Comparison of ENCODE assay signal across 14 cellular contexts in the genomic region with DNA sequence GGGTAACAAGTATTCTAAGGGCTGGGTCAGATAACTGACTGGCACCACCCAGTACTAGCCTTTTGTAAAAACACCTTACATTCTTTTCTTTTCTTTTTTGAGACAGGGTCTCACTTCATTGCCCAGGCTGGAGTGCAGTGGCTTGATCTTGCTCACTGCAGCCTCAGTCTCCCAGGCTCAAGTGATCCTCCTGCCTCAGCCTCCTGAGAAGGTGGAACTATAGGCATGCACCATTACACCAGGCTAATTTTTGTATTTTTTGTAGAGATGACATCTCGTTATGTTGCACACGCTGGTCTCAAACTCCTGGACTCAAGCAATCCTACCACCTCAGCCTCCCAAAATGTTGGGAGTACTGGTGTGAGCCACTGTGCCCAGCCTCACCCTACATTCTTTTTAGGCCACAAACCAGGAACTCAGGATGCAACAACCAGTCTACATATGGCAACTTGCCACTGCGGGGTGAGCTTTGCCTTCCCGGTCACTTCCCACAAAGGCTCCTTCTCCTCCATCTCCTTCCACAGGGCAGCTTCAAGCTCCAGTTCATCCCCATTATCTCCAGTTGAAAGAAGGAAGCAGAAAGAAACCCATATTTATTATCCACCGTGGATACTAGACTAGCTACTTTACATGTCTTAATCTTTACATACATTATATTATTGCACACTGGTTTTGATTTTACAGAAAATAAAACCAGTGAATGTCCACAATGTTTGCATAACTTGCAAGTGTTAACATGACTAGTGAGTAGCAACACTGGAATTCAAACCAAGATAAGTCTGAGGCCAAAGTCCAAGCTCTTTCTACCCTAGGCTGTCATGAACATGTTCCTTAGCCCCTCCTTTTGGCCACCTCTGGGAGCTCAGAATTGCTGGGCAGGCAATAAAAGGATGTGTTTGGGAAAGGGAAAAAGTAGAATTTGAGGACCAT. TPM values are rescaled to one million over a fixed set of nuclear protein-coding genes. Genes with fewer than 3 reads are reported as not detected.
DNase-seq lines count a peak whose midpoint lies in the region; ATAC-seq, FAIRE-seq and TF ChIP-seq lines count a peak whose summit lies in the region.
"Had no signal": no experiment of that assay in that cellular context is flagged by ENCODE, and none has a peak within 500 bp of the region (broad histone marks: within the 10 kb centered on the region; RNA-seq: fewer than 3 reads in every experiment).

No MANE protein-coding gene starts in this region.

- CTCF ChIA-PET in AG04449 (lab: Yijun Ruan, JAX) (interaction anchor here (0.9 to 1.4 kb wide), 4 partner anchors 11 to 81 kb away, joined by 3 to 6 read pairs (median 4); no protein-coding TSS in a partner anchor), HepG2 (lab: Yijun Ruan, JAX; ENCODE audit: low intra/inter-chr PET ratio, low total read pairs) (interaction anchor here (1.2 to 1.8 kb wide), 3 partner anchors 24 to 168 kb away, joined by 3 to 6 read pairs (median 6); partner anchors contain the start of gene AP1S3)

- 13% methylated on average over 5 of the region's 5 CpGs for WGBS in HepG2 (ENCODE audit: low lambda C conversion rate)

- H3K4me2 ChIP-seq in HepG2 (ENCODE audit: low read depth, low read length), result peak overlapping the region; percentile 43
- H3K4me2 ChIP-seq: KMS-11 had no signal

- H3K4me1 Mint-ChIP-seq in activated T-helper 1 cell treated with anti-CD3 and anti-CD28 coated beads, Interleukin-12 subunit alpha, Interleukin-12 subunit beta, Interleukin-2, Interleukin-4 antibody, amounts not matched to agents 30 ng/mL and 10 ng/mL and 1 ng/mL, durations not matched to agents 14 hours and 24 hours and 36 hours (ENCODE audit: low read depth), result peaks cover 16% of the 10 kb centered on the region
- peaks cover 5% of the 10 kb centered on the region for H3K4me1 Mint-ChIP-seq in mesothelial cell of epicardium

- FAIRE-seq in HepG2 (lab: Jason Lieb, UNC), result peak; percentile 84

- H4K20me1 ChIP-seq in HepG2 (ENCODE audit: insufficient read depth, low read length), result no peaks in the 10 kb centered on the region

- POLR2A ChIA-PET in AG04449 (lab: Yijun Ruan, JAX) (no interaction called here), HepG2 (lab: Yijun Ruan, JAX) (interaction anchor here (0.7 to 2.2 kb wide), 13 partner anchors 8 to 101 kb away, joined by 3 to 25 read pairs (median 5); partner anchors contain the start of genes AP1S3, MRPL44 and WDFY1)

- H2AFZ ChIP-seq in HepG2 (ENCODE audit: low read length), result no peak overlapping the region

- H3K27ac ChIP-seq in HepG2 (ENCODE audit: extremely low read length, insufficient read depth, low read length) (peak overlapping the region; percentile 59), ascending aorta (no peak overlapping the region)
- H3K27ac ChIP-seq: KMS-11 had no signal

- H3K27ac Mint-ChIP-seq in activated T-helper 1 cell treated with anti-CD3 and anti-CD28 coated beads, Interleukin-12 subunit alpha, Interleukin-12 subunit beta, Interleukin-2, Interleukin-4 antibody, amounts not matched to agents 30 ng/mL and 10 ng/mL and 1 ng/mL, durations not matched to agents 14 hours and 24 hours and 36 hours, result no peak overlapping the region
- no peak overlapping the region for H3K27ac Mint-ChIP-seq in mesothelial cell of epicardium
- H3K27ac Mint-ChIP-seq: CD4-positive, alpha-beta T cell; stimulated activated effector memory CD8-positive, alpha-beta T cell treated with anti-CD3 and anti-CD28 coated beads, Interleukin-12 subunit alpha, Interleukin-12 subunit beta, amount 100 ng/mL, for 72 hours had no signal

- H3K36me3 ChIP-seq in HepG2 (replicated peaks in 1 of 2; ENCODE audit: control insufficient read depth in 1 of 2, insufficient read depth in 2 of 2, low read length in 2 of 2) (no peaks in the 10 kb centered on the region), ascending aorta (no peaks in the 10 kb centered on the region)

- TF ChIP-seq EP300 in HepG2 (IDR thresholded peaks at IDR 0.05; ENCODE audit: low read depth in 2 of 2, low read length in 2 of 2) (peak; percentile 62 to 89; a peak in 3 of 4 replicates), HepG2 (CRISPR knock-in tag; IDR thresholded peaks at IDR 0.05; ENCODE audit: borderline replicate concordance) (peak; percentile 68; the same call in 1 of the 2 replicates)

- H3K4me1 ChIP-seq in HepG2 (ENCODE audit: insufficient read depth, low read length), result peaks cover 29% of the 10 kb centered on the region
- H3K4me1 ChIP-seq in ascending aorta, result no peaks in the 10 kb centered on the region

- H3K9ac ChIP-seq in HepG2 (ENCODE audit: insufficient read depth, low read depth, low read length), result peak overlapping the region; percentile 9; the same call in 1 of the 2 replicates
- H3K9ac ChIP-seq: KMS-11 had no signal

- peaks cover 9% of the 10 kb centered on the region for H3K36me3 Mint-ChIP-seq in activated T-helper 1 cell treated with anti-CD3 and anti-CD28 coated beads, Interleukin-12 subunit alpha, Interleukin-12 subunit beta, Interleukin-2, Interleukin-4 antibody, amounts not matched to agents 30 ng/mL and 10 ng/mL and 1 ng/mL, durations not matched to agents 14 hours and 24 hours and 36 hours (ENCODE audit: low read depth)
- no peaks in the 10 kb centered on the region for H3K36me3 Mint-ChIP-seq in mesothelial cell of epicardium
- H3K36me3 Mint-ChIP-seq: stimulated activated effector memory CD8-positive, alpha-beta T cell treated with anti-CD3 and anti-CD28 coated beads, Interleukin-12 subunit alpha, Interleukin-12 subunit beta, amount 100 ng/mL, for 72 hours had no signal

- intact Hi-C loops in HepG2 (cut with micrococcal nuclease; ENCODE audit: unreplicated experiment) (loop anchor here (1.0 to 2.0 kb wide), 5 partner anchors 24 to 186 kb away; partner anchors contain the start of gene AP1S3), ascending aorta (cut with DNase I) (no loop called here)
- intact Hi-C loops in activated T-helper 1 cell treated with anti-CD3 and anti-CD28 coated beads, Interleukin-12 subunit alpha, Interleukin-12 subunit beta, Interleukin-2, Interleukin-4 antibody, amounts not matched to agents 30 ng/mL and 10 ng/mL and 1 ng/mL, durations not matched to agents 14 hours and 24 hours and 36 hours (cut with micrococcal nuclease), result no loop called here

- BruUV-seq in HepG2 (replicated peaks; lab: Mats Ljungman, UMichigan), result no TSS peak

- H3K9me3 ChIP-seq in HepG2 (ENCODE audit: low read length) (no peaks in the 10 kb centered on the region), ascending aorta (no peaks in the 10 kb centered on the region)

- H3K79me2 ChIP-seq in HepG2 (ENCODE audit: insufficient read depth, low read length), result no peaks in the 10 kb centered on the region

- H3K27me3 ChIP-seq in HepG2 (ENCODE audit: control insufficient read depth in 1 of 2, insufficient read depth in 2 of 2, low read length in 2 of 2) (no peaks in the 10 kb centered on the region), ascending aorta (no peaks in the 10 kb centered on the region)

- TF ChIP-seq CTCF in AG04449 (IDR thresholded peaks at IDR 0.05; ENCODE audit: insufficient read depth, low read length, missing control alignments), result no peak
- peak; percentile 11 for TF ChIP-seq CTCF in cardiac fibroblast (IDR thresholded peaks at IDR 0.05; ENCODE audit: low read depth, low read length)
- peak; percentile 63 for TF ChIP-seq CTCF in HepG2 (CRISPR knock-in tag; IDR thresholded peaks at IDR 0.05)
- no peak for TF ChIP-seq CTCF in ascending aorta (IDR thresholded peaks at IDR 0.05)
- no peak for TF ChIP-seq CTCF in mesothelial cell of epicardium (IDR thresholded peaks at IDR 0.05; ENCODE audit: unreplicated experiment)

- H3K9me3 Mint-ChIP-seq in activated T-helper 1 cell treated with anti-CD3 and anti-CD28 coated beads, Interleukin-12 subunit alpha, Interleukin-12 subunit beta, Interleukin-2, Interleukin-4 antibody, amounts not matched to agents 30 ng/mL and 10 ng/mL and 1 ng/mL, durations not matched to agents 14 hours and 24 hours and 36 hours, result no peaks in the 10 kb centered on the region
- H3K9me3 Mint-ChIP-seq in mesothelial cell of epicardium, result no peaks in the 10 kb centered on the region
- H3K9me3 Mint-ChIP-seq: CD4-positive, alpha-beta T cell; stimulated activated effector memory CD8-positive, alpha-beta T cell treated with anti-CD3 and anti-CD28 coated beads, Interleukin-12 subunit alpha, Interleukin-12 subunit beta, amount 100 ng/mL, for 72 hours had no signal

- H3K4me3 ChIP-seq in AG04449 (ENCODE audit: low read depth, low read length) (no peak overlapping the region), cardiac fibroblast (replicated peaks in 1 of 2; ENCODE audit: low read depth in 2 of 2, low read length in 2 of 2) (no peak overlapping the region), HepG2 (replicated peaks in 1 of 3; ENCODE audit: insufficient read depth in 1 of 3, low read depth in 2 of 3, low read length in 3 of 3) (no peak overlapping the region; a peak in 1 of 6 replicates), ascending aorta (no peak overlapping the region)

- TF ChIP-seq POLR2A in HepG2 (IDR thresholded peaks at IDR 0.05; ENCODE audit: insufficient read depth in 1 of 2, low read depth in 2 of 2, low read length in 2 of 2), result no peak

- DNase-seq in AG04449 (ENCODE audit: low read depth, low spot score), result peak; percentile 42
- DNase-seq in HuH-7.5 (ENCODE audit: low spot score), result peak; percentile 26
- peak; percentile 81 to 88 for DNase-seq in cardiac fibroblast (ENCODE audit: low read depth in 2 of 2)
- peak; percentile 97 for DNase-seq in HepG2 (ENCODE audit: low spot score)
- no peak for DNase-seq in T1000 (lab: John Stamatoyannopoulos, UW)
- no peak for DNase-seq in activated T-helper 1 cell treated with anti-CD3 and anti-CD28 coated beads, Interleukin-12 subunit alpha, Interleukin-12 subunit beta, Interleukin-2, Interleukin-4 antibody, amounts not matched to agents 30 ng/mL and 10 ng/mL and 1 ng/mL, durations not matched to agents 14 hours and 24 hours and 36 hours (ENCODE audit: low spot score)
- no peak for DNase-seq in ascending aorta (ENCODE audit: low spot score in 2 of 2)
- no peak for DNase-seq in mesothelial cell of epicardium (ENCODE audit: low spot score in 2 of 2, unreplicated experiment in 2 of 2)
- DNase-seq: activated CD4-positive, alpha-beta T cell treated with anti-CD3 and anti-CD28 coated beads, Interleukin-2, amount 50 U/mL, for 4 hours; aorta; CD4-positive, alpha-beta T cell had no signal

- no peaks in the 10 kb centered on the region for H3K27me3 Mint-ChIP-seq in activated T-helper 1 cell treated with anti-CD3 and anti-CD28 coated beads, Interleukin-12 subunit alpha, Interleukin-12 subunit beta, Interleukin-2, Interleukin-4 antibody, amounts not matched to agents 30 ng/mL and 10 ng/mL and 1 ng/mL, durations not matched to agents 14 hours and 24 hours and 36 hours (ENCODE audit: insufficient read depth)
- H3K27me3 Mint-ChIP-seq in mesothelial cell of epicardium (ENCODE audit: low read depth), result no peaks in the 10 kb centered on the region
- H3K27me3 Mint-ChIP-seq: CD4-positive, alpha-beta T cell had no signal

- H3K4me3 Mint-ChIP-seq in activated T-helper 1 cell treated with anti-CD3 and anti-CD28 coated beads, Interleukin-12 subunit alpha, Interleukin-12 subunit beta, Interleukin-2, Interleukin-4 antibody, amounts not matched to agents 30 ng/mL and 10 ng/mL and 1 ng/mL, durations not matched to agents 14 hours and 24 hours and 36 hours, result no peak overlapping the region
- H3K4me3 Mint-ChIP-seq in mesothelial cell of epicardium, result no peak overlapping the region
- H3K4me3 Mint-ChIP-seq: CD4-positive, alpha-beta T cell; stimulated activated effector memory CD8-positive, alpha-beta T cell treated with anti-CD3 and anti-CD28 coated beads, Interleukin-12 subunit alpha, Interleukin-12 subunit beta, amount 100 ng/mL, for 72 hours had no signal

- no peak for TF ChIP-seq RAD21 in HepG2 (CRISPR knock-in tag; IDR thresholded peaks at IDR 0.05)

- ATAC-seq in HepG2, result peak; percentile 90
- ATAC-seq: sciatic nerve; stimulated activated effector memory CD8-positive, alpha-beta T cell treated with anti-CD3 and anti-CD28 coated beads, Interleukin-12 subunit alpha, Interleukin-12 subunit beta, amount 100 ng/mL, for 72 hours had no signal

- in situ Hi-C loops in HepG2 (cut with HindIII; ENCODE audit: extremely low pct_ligation_motif_present, low pct_unique_long_range_greater_than_20kb), result no loop called here

RNA-seq across cellular contexts. Expression of gene AP1S3, which starts 23.7 kb away (rescaled TPM):
- total RNA-seq in HepG2 (2016; rRNA removed; fragmentation: Illumina TruSeq; extraction: Trizol) (16.3 and 26.3 TPM in 2 replicates), ascending aorta (not detected), mesothelial cell of epicardium (18.0 to 23.2 TPM (median 18.5 TPM) in 3 replicates)
- 6.3 and 6.8 TPM in 2 replicates for total RNA-seq in HepG2 (2016; cell fraction: cytosol; rRNA removed; fragmentation: Illumina TruSeq; extraction: Trizol; ENCODE audit: low read depth)
- 16.9 and 26.4 TPM in 2 replicates for total RNA-seq in HepG2 (2016; cell fraction: insoluble cytoplasmic fraction; rRNA removed; fragmentation: Illumina TruSeq; extraction: Trizol)
- 10.6 and 12.4 TPM in 2 replicates for total RNA-seq in HepG2 (2016; cell fraction: membrane; rRNA removed; fragmentation: Illumina TruSeq; extraction: Trizol)
- 10.5 and 13.1 TPM in 2 replicates for total RNA-seq in HepG2 (2016; cell fraction: nucleus; rRNA removed; fragmentation: Illumina TruSeq; extraction: Trizol)
- polyA plus RNA-seq in HepG2 (2011; rRNA removed), result 2.9 and 3.0 TPM in 2 replicates
- polyA plus RNA-seq in HepG2 (2011; cell fraction: cytosol; rRNA removed), result 2.0 and 2.4 TPM in 2 replicates
- 1.2 TPM in 2 replicates for polyA plus RNA-seq in HepG2 (2011; cell fraction: nucleus; rRNA removed)
- polyA plus RNA-seq in HepG2 (2012), result 2.1 and 3.0 TPM in 2 replicates
- 1.8 and 2.4 TPM in 2 replicates for polyA plus RNA-seq in HepG2 (2016; cell fraction: cytosol; fragmentation: Illumina TruSeq; extraction: Trizol; ENCODE audit: low read depth)
- polyA plus RNA-seq in HepG2 (2016; cell fraction: insoluble cytoplasmic fraction; fragmentation: Illumina TruSeq; extraction: Trizol; ENCODE audit: low read depth), result 17.8 and 18.6 TPM in 2 replicates
- 4.3 and 5.4 TPM in 2 replicates for polyA plus RNA-seq in HepG2 (2016; cell fraction: membrane; fragmentation: Illumina TruSeq; extraction: Trizol; ENCODE audit: low read depth)
- polyA plus RNA-seq in HepG2 (2016; cell fraction: nucleus; fragmentation: Illumina TruSeq; extraction: Trizol; ENCODE audit: insufficient read depth, low read depth), result 8.0 and 11.0 TPM in 2 replicates
- polyA minus RNA-seq in HepG2 (2011; rRNA and poly(A)+ RNA removed; ENCODE audit: low replicate concordance), result 3.3 and 6.3 TPM in 2 replicates
- polyA minus RNA-seq in HepG2 (2011; cell fraction: cytosol; rRNA and poly(A)+ RNA removed), result 3.7 and 4.2 TPM in 2 replicates
- polyA minus RNA-seq in HepG2 (2011; cell fraction: nucleus; rRNA and poly(A)+ RNA removed), result 3.2 and 8.6 TPM in 2 replicates
- total RNA-seq in activated T-helper 1 cell treated with anti-CD3 and anti-CD28 coated beads, Interleukin-12 subunit alpha, Interleukin-12 subunit beta, Interleukin-2, Interleukin-4 antibody, amounts not matched to agents 30 ng/mL and 10 ng/mL and 1 ng/mL, durations not matched to agents 14 hours and 24 hours and 36 hours, result 11.9 and 14.4 TPM in 2 replicates

Comparison
In these comparisons a context has a peak if more than half of its experiments do, and no peak if none do; other contexts are left out.
1. DNase-seq: peak in AG04449 (single experiment), HuH-7.5 (single experiment), cardiac fibroblast (2 of 2) and HepG2 (single experiment); none in T1000 (single experiment), activated T-helper 1 cell treated with anti-CD3 and anti-CD28 coated beads, Interleukin-12 subunit alpha, Interleukin-12 subunit beta, Interleukin-2, Interleukin-4 antibody, amounts not matched to agents 30 ng/mL and 10 ng/mL and 1 ng/mL, durations not matched to agents 14 hours and 24 hours and 36 hours (single experiment), ascending aorta (0 of 2) and mesothelial cell of epicardium (0 of 2).
2. CTCF ChIP-seq: peak in cardiac fibroblast (single experiment) and HepG2 (single experiment); none in AG04449 (single experiment), ascending aorta (0 of 3) and mesothelial cell of epicardium (single experiment).